ENCODE assay signal across 28 cellular contexts in genomic region chr3:77606372-77606771, GRCh38.
"Had no signal": no experiment of that assay in that cellular context is flagged by ENCODE, and none has a peak within 500 bp of the region (broad histone marks: within the 10 kb centered on the region; RNA-seq: fewer than 3 reads in every experiment).

No MANE protein-coding gene starts in this region.

- H3K27ac ChIP-seq: epithelial cell of prostate, gastrocnemius medialis, left lung, neural progenitor cell, parathyroid adenoma, prostate gland, right atrium auricular region, thyroid gland, vagina had no signal

- H3K4me1 Mint-ChIP-seq: mesothelial cell of epicardium; naive thymus-derived CD4-positive, alpha-beta T cell; nephron; neural progenitor cell; stimulated activated naive CD8-positive, alpha-beta T cell treated with anti-CD3 and anti-CD28 coated beads, Interleukin-15, amount 100 ng/mL, for 72 hours had no signal

- H3K9me3 ChIP-seq: gastrocnemius medialis, left lung, prostate gland, right atrium auricular region, thyroid gland, vagina had no signal

- H3K79me2 ChIP-seq: parathyroid adenoma had no signal

- H3K9me3 Mint-ChIP-seq: dendritic cell treated with granulocyte-macrophage colony-stimulating factor and Interleukin-4, amounts not matched to agents 40 ng/mL and 50 ng/mL, for 4 days; endodermal cell; nephron; neural progenitor cell had no signal

- H3K9ac ChIP-seq: neural progenitor cell, parathyroid adenoma had no signal

- H3K36me3 ChIP-seq: gastrocnemius medialis, left lung, neural progenitor cell, prostate gland, right atrium auricular region, thyroid gland, vagina had no signal

- H3K27me3 Mint-ChIP-seq: dendritic cell treated with granulocyte-macrophage colony-stimulating factor and Interleukin-4, amounts not matched to agents 40 ng/mL and 50 ng/mL, for 4 days; naive thymus-derived CD4-positive, alpha-beta T cell; stimulated activated naive CD8-positive, alpha-beta T cell treated with anti-CD3 and anti-CD28 coated beads, Interleukin-15, amount 100 ng/mL, for 72 hours had no signal

- DNase-seq: effector CD8-positive, alpha-beta T cell; endodermal cell; foreskin fibroblast; gastrocnemius medialis; head of caudate nucleus; kidney; left lung; mesenchymal stem cell; naive thymus-derived CD4-positive, alpha-beta T cell; stimulated activated CD4-positive, alpha-beta T cell treated with anti-CD3 and anti-CD28 coated beads, Interleukin-12 subunit alpha, Interleukin-12 subunit beta, amount 100 ng/mL, for 4 hours; stimulated activated CD4-positive, alpha-beta T cell treated with anti-CD3 and anti-CD28 coated beads, Interleukin-1b, Interleukin-23, amount 100 ng/mL, for 48 hours; stimulated activated CD4-positive, alpha-beta T cell treated with anti-CD3 and anti-CD28 coated beads, Interleukin-4, amount 100 ng/mL, for 1 hour; stimulated activated CD8-positive, alpha-beta memory T cell treated with anti-CD3 and anti-CD28 coated beads, Interleukin-4, amount 100 ng/mL, for 48 hours; stimulated activated naive CD4-positive, alpha-beta T cell; stimulated activated naive CD8-positive, alpha-beta T cell treated with anti-CD3 and anti-CD28 coated beads, Interleukin-15, amount 100 ng/mL, for 72 hours; thyroid gland; trophoblast cell had no signal

- H3K4me1 ChIP-seq: gastrocnemius medialis, left lung, neural progenitor cell, parathyroid adenoma, prostate gland, right atrium auricular region, thyroid gland, vagina had no signal

- H3K27ac Mint-ChIP-seq: dendritic cell treated with granulocyte-macrophage colony-stimulating factor and Interleukin-4, amounts not matched to agents 40 ng/mL and 50 ng/mL, for 4 days; endodermal cell; mesothelial cell of epicardium; naive thymus-derived CD4-positive, alpha-beta T cell; nephron; neural progenitor cell had no signal

- H3K4me3 ChIP-seq: gastrocnemius medialis, left lung, neural progenitor cell, prostate gland, right atrium auricular region, smooth muscle cell, thyroid gland, vagina had no signal

- H3K36me3 Mint-ChIP-seq: naive thymus-derived CD4-positive, alpha-beta T cell had no signal

- H3K4me2 ChIP-seq: neural progenitor cell, smooth muscle cell had no signal

- H3K27me3 ChIP-seq: gastrocnemius medialis, left lung, neural progenitor cell, thyroid gland, vagina had no signal

- H3K4me3 Mint-ChIP-seq: dendritic cell treated with granulocyte-macrophage colony-stimulating factor and Interleukin-4, amounts not matched to agents 40 ng/mL and 50 ng/mL, for 4 days; endodermal cell; mesothelial cell of epicardium; naive thymus-derived CD4-positive, alpha-beta T cell; nephron; neural progenitor cell; stimulated activated naive CD8-positive, alpha-beta T cell treated with anti-CD3 and anti-CD28 coated beads, Interleukin-15, amount 100 ng/mL, for 72 hours had no signal

- ATAC-seq: gastrocnemius medialis; left lung; naive thymus-derived CD4-positive, alpha-beta T cell; sciatic nerve; stimulated activated naive CD8-positive, alpha-beta T cell treated with anti-CD3 and anti-CD28 coated beads, Interleukin-15, amount 100 ng/mL, for 72 hours had no signal

- H2AFZ ChIP-seq: neural progenitor cell, parathyroid adenoma had no signal
